1 cellular context compared by ENCODE assay signal in the genomic region with DNA sequence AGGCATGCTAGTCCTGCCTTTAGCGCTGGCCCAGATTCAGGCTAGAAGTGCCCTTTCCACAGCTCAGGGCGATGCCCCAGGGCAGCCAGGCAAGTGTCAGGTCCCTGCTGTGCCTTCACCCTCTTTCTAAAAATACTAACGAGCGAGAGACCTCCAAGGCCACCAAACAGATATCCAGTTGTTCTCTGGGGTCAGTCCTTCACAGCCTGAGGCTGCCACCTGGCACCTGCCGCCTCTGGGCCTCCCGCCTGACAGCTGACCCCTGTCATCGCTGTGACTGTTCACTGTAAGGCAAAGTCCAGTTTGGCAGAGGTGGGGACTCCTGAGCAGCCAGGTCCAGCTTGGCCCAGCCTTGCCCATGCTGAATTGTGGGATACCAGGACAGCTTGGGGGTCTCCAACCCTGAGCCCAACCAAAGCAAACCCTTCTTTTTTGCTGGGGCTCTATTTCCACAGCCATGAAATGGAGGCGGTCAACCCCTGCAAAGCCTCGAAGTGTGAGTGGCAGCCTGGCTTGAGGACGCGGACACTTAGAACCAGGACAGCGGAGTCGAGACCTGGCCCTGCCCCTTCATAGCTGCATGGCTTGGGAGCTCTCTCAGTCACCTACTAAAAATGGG.
A peak's percentile ranks its signal among the peaks of the same experiment; 100 is the strongest.
TF ChIP-seq lines count a peak whose summit lies in the region.

No MANE protein-coding gene starts in this region.

TF ChIP-seq in HepG2, 621 proteins besides CTCF, POLR2A, EP300 and RAD21 (continued from another document and continues in another):
- no peak for TF ChIP-seq ATF4 (CRISPR knock-in tag; IDR thresholded peaks at IDR 0.05)
- peak; percentile 82; the same call in 1 of the 2 replicates for TF ChIP-seq SNAI1 (CRISPR knock-in tag; IDR thresholded peaks at IDR 0.05; ENCODE audit: borderline replicate concordance)
- TF ChIP-seq NONO (IDR thresholded peaks at IDR 0.05): no peak
- peak; percentile 84 for TF ChIP-seq NONO (CRISPR knock-in tag; conservative IDR thresholded peaks at IDR 0.05)
- TF ChIP-seq ZBTB37 (CRISPR knock-in tag; IDR thresholded peaks at IDR 0.05): peak; percentile 78
- no peak for TF ChIP-seq ISX (CRISPR knock-in tag; conservative IDR thresholded peaks at IDR 0.05)
- TF ChIP-seq PRMT3 (CRISPR knock-in tag; IDR thresholded peaks at IDR 0.05; ENCODE audit: borderline replicate concordance, low read depth): 0 out of 2 replicates have a peak, but pooled peaks have one; percentile 24
- TF ChIP-seq, protein P1, sequence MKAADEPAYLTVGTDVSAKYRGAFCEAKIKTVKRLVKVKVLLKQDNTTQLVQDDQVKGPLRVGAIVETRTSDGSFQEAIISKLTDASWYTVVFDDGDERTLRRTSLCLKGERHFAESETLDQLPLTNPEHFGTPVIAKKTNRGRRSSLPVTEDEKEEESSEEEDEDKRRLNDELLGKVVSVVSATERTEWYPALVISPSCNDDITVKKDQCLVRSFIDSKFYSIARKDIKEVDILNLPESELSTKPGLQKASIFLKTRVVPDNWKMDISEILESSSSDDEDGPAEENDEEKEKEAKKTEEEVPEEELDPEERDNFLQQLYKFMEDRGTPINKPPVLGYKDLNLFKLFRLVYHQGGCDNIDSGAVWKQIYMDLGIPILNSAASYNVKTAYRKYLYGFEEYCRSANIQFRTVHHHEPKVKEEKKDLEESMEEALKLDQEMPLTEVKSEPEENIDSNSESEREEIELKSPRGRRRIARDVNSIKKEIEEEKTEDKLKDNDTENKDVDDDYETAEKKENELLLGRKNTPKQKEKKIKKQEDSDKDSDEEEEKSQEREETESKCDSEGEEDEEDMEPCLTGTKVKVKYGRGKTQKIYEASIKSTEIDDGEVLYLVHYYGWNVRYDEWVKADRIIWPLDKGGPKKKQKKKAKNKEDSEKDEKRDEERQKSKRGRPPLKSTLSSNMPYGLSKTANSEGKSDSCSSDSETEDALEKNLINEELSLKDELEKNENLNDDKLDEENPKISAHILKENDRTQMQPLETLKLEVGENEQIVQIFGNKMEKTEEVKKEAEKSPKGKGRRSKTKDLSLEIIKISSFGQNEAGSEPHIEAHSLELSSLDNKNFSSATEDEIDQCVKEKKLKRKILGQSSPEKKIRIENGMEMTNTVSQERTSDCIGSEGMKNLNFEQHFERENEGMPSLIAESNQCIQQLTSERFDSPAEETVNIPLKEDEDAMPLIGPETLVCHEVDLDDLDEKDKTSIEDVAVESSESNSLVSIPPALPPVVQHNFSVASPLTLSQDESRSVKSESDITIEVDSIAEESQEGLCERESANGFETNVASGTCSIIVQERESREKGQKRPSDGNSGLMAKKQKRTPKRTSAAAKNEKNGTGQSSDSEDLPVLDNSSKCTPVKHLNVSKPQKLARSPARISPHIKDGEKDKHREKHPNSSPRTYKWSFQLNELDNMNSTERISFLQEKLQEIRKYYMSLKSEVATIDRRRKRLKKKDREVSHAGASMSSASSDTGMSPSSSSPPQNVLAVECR (CRISPR knock-in tag; IDR thresholded peaks at IDR 0.05; ENCODE audit: borderline replicate concordance): peak; percentile 81
- no peak for TF ChIP-seq GPN1 (CRISPR knock-in tag; IDR thresholded peaks at IDR 0.05; ENCODE audit: borderline replicate concordance)
- TF ChIP-seq GFI1 (CRISPR knock-in tag; IDR thresholded peaks at IDR 0.05; ENCODE audit: borderline replicate concordance): peak; percentile 80; the same call in 1 of the 2 replicates
- TF ChIP-seq, protein P2, sequence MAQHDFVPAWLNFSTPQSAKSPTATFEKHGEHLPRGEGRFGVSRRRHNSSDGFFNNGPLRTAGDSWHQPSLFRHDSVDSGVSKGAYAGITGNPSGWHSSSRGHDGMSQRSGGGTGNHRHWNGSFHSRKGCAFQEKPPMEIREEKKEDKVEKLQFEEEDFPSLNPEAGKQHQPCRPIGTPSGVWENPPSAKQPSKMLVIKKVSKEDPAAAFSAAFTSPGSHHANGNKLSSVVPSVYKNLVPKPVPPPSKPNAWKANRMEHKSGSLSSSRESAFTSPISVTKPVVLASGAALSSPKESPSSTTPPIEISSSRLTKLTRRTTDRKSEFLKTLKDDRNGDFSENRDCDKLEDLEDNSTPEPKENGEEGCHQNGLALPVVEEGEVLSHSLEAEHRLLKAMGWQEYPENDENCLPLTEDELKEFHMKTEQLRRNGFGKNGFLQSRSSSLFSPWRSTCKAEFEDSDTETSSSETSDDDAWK (CRISPR knock-in tag; IDR thresholded peaks at IDR 0.05): no peak
- peak; percentile 98 for TF ChIP-seq ZBTB7B (CRISPR knock-in tag; IDR thresholded peaks at IDR 0.05)
- TF ChIP-seq STAG1 (CRISPR knock-in tag; IDR thresholded peaks at IDR 0.05): no peak; the same call in 1 of the 2 replicates
- TF ChIP-seq, protein P3, sequence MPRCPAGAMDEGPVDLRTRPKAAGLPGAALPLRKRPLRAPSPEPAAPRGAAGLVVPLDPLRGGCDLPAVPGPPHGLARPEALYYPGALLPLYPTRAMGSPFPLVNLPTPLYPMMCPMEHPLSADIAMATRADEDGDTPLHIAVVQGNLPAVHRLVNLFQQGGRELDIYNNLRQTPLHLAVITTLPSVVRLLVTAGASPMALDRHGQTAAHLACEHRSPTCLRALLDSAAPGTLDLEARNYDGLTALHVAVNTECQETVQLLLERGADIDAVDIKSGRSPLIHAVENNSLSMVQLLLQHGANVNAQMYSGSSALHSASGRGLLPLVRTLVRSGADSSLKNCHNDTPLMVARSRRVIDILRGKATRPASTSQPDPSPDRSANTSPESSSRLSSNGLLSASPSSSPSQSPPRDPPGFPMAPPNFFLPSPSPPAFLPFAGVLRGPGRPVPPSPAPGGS (CRISPR knock-in tag; IDR thresholded peaks at IDR 0.05): no peak; the same call in none of the 2 replicates
- peak; percentile 88 for TF ChIP-seq GATAD2A (CRISPR knock-in tag; IDR thresholded peaks at IDR 0.05)
- no peak for TF ChIP-seq SMARCE1 (IDR thresholded peaks at IDR 0.05; ENCODE audit: borderline replicate concordance)
- TF ChIP-seq, protein P4, sequence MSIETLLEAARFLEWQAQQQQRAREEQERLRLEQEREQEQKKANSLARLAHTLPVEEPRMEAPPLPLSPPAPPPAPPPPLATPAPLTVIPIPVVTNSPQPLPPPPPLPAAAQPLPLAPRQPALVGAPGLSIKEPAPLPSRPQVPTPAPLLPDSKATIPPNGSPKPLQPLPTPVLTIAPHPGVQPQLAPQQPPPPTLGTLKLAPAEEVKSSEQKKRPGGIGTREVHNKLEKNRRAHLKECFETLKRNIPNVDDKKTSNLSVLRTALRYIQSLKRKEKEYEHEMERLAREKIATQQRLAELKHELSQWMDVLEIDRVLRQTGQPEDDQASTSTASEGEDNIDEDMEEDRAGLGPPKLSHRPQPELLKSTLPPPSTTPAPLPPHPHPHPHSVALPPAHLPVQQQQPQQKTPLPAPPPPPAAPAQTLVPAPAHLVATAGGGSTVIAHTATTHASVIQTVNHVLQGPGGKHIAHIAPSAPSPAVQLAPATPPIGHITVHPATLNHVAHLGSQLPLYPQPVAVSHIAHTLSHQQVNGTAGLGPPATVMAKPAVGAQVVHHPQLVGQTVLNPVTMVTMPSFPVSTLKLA (IDR thresholded peaks at IDR 0.05): no peak
- no peak for TF ChIP-seq TOE1 (CRISPR knock-in tag; IDR thresholded peaks at IDR 0.05)
- TF ChIP-seq ETV6 (CRISPR knock-in tag; conservative IDR thresholded peaks at IDR 0.05): no peak
- TF ChIP-seq ZNF382 (CRISPR knock-in tag; IDR thresholded peaks at IDR 0.05; ENCODE audit: borderline replicate concordance): no peak
- TF ChIP-seq ARHGAP35 (CRISPR knock-in tag; IDR thresholded peaks at IDR 0.05; ENCODE audit: borderline replicate concordance): no peak
- TF ChIP-seq ZNF776 (CRISPR knock-in tag; IDR thresholded peaks at IDR 0.05): no peak
- no peak for TF ChIP-seq CENPX (CRISPR knock-in tag; IDR thresholded peaks at IDR 0.05)
- no peak for TF ChIP-seq ZNF839 (CRISPR knock-in tag; IDR thresholded peaks at IDR 0.05; ENCODE audit: borderline replicate concordance)
- 0 out of 2 replicates have a peak, but pooled peaks have one; percentile 38 for TF ChIP-seq ZNF225 (CRISPR knock-in tag; IDR thresholded peaks at IDR 0.05)
- TF ChIP-seq, protein P5, sequence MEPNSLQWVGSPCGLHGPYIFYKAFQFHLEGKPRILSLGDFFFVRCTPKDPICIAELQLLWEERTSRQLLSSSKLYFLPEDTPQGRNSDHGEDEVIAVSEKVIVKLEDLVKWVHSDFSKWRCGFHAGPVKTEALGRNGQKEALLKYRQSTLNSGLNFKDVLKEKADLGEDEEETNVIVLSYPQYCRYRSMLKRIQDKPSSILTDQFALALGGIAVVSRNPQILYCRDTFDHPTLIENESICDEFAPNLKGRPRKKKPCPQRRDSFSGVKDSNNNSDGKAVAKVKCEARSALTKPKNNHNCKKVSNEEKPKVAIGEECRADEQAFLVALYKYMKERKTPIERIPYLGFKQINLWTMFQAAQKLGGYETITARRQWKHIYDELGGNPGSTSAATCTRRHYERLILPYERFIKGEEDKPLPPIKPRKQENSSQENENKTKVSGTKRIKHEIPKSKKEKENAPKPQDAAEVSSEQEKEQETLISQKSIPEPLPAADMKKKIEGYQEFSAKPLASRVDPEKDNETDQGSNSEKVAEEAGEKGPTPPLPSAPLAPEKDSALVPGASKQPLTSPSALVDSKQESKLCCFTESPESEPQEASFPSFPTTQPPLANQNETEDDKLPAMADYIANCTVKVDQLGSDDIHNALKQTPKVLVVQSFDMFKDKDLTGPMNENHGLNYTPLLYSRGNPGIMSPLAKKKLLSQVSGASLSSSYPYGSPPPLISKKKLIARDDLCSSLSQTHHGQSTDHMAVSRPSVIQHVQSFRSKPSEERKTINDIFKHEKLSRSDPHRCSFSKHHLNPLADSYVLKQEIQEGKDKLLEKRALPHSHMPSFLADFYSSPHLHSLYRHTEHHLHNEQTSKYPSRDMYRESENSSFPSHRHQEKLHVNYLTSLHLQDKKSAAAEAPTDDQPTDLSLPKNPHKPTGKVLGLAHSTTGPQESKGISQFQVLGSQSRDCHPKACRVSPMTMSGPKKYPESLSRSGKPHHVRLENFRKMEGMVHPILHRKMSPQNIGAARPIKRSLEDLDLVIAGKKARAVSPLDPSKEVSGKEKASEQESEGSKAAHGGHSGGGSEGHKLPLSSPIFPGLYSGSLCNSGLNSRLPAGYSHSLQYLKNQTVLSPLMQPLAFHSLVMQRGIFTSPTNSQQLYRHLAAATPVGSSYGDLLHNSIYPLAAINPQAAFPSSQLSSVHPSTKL (CRISPR knock-in tag; IDR thresholded peaks at IDR 0.05): peak; percentile 95
- TF ChIP-seq ZFP37 (CRISPR knock-in tag; IDR thresholded peaks at IDR 0.05; ENCODE audit: borderline replicate concordance): no peak
- TF ChIP-seq, protein P6, sequence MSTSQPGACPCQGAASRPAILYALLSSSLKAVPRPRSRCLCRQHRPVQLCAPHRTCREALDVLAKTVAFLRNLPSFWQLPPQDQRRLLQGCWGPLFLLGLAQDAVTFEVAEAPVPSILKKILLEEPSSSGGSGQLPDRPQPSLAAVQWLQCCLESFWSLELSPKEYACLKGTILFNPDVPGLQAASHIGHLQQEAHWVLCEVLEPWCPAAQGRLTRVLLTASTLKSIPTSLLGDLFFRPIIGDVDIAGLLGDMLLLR (CRISPR knock-in tag; IDR thresholded peaks at IDR 0.05): no peak
- TF ChIP-seq RFX5 (IDR thresholded peaks at IDR 0.05; ENCODE audit: low read depth, low read length): no peak
- TF ChIP-seq TEAD2 (CRISPR knock-in tag; IDR thresholded peaks at IDR 0.05): no peak
- TF ChIP-seq HES4 (CRISPR knock-in tag; IDR thresholded peaks at IDR 0.05; ENCODE audit: borderline replicate concordance): no peak
- TF ChIP-seq HCFC1 (IDR thresholded peaks at IDR 0.05; ENCODE audit: low read depth, low read length): no peak
- peak; percentile 27; the same call in 1 of the 2 replicates for TF ChIP-seq ZSCAN31 (CRISPR knock-in tag; IDR thresholded peaks at IDR 0.05; ENCODE audit: low read depth)
- peak; percentile 74 for TF ChIP-seq DPF2 (CRISPR knock-in tag; IDR thresholded peaks at IDR 0.05; ENCODE audit: borderline replicate concordance, low read depth)
- no peak for TF ChIP-seq MAFF (IDR thresholded peaks at IDR 0.05; ENCODE audit: low read depth, low read length)
- TF ChIP-seq, protein P7, sequence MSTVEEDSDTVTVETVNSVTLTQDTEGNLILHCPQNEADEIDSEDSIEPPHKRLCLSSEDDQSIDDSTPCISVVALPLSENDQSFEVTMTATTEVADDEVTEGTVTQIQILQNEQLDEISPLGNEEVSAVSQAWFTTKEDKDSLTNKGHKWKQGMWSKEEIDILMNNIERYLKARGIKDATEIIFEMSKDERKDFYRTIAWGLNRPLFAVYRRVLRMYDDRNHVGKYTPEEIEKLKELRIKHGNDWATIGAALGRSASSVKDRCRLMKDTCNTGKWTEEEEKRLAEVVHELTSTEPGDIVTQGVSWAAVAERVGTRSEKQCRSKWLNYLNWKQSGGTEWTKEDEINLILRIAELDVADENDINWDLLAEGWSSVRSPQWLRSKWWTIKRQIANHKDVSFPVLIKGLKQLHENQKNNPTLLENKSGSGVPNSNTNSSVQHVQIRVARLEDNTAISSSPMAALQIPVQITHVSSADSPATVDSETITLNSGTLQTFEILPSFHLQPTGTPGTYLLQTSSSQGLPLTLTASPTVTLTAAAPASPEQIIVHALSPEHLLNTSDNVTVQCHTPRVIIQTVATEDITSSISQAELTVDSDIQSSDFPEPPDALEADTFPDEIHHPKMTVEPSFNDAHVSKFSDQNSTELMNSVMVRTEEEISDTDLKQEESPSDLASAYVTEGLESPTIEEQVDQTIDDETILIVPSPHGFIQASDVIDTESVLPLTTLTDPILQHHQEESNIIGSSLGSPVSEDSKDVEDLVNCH (CRISPR knock-in tag; IDR thresholded peaks at IDR 0.05): no peak
- TF ChIP-seq LBX2 (CRISPR knock-in tag; IDR thresholded peaks at IDR 0.05; ENCODE audit: borderline replicate concordance): no peak
- no peak for TF ChIP-seq EEA1 (CRISPR knock-in tag; IDR thresholded peaks at IDR 0.05; ENCODE audit: borderline replicate concordance)
- no peak for TF ChIP-seq KAT2B (IDR thresholded peaks at IDR 0.05; ENCODE audit: borderline replicate concordance, low read depth, low read length)
- no peak for TF ChIP-seq SATB2 (CRISPR knock-in tag; IDR thresholded peaks at IDR 0.05)
